ENCODE assay signal across 20 cellular contexts in the genomic region with DNA sequence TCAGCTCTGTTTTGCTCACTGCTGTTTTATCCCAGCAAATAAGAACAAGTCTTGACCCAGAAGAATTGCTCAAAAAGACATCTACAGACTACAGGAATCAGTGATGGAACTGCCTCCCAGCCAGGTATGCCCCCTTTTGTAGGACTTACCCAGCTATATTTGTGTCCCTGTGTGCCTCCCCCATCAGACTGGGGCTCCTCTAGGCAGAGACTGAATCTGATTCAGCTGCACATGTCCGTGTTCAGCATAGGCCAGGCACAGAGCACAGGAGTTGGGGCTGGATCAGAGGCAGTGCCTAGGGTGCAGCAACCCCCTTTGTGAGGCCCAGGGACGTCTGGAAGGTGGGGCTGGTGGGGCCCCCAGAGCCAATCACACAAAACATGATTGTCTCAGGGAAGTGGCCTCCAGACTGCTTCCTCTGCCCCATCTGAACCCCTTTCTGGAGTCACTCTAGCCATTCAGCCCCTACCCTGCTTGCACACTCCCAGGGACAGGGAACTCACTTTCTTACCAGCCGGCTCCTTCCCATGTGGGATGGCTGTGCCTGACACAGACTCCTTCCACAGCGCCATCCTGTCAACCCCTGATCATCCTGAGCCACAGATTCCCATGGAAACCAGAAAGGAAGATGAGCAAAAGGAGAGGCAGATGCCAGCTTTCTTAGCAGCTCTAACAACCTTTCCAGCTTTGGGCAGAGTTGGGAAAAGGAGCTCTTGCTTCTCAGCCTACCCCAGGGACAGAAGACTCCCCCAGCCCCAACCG. TPM values are rescaled to one million over a fixed set of nuclear protein-coding genes. Genes with fewer than 3 reads are reported as not detected.
A peak's percentile ranks its signal among the peaks of the same experiment; 100 is the strongest.
DNase-seq lines count a peak whose midpoint lies in the region; ATAC-seq, FAIRE-seq and TF ChIP-seq lines count a peak whose summit lies in the region.
"Had no signal": no experiment of that assay in that cellular context is flagged by ENCODE, and none has a peak within 500 bp of the region (broad histone marks: within the 10 kb centered on the region; RNA-seq: fewer than 3 reads in every experiment).

No MANE protein-coding gene starts in this region.

- TF ChIP-seq CTCF in HepG2 (CRISPR knock-in tag; IDR thresholded peaks at IDR 0.05) (no peak), right lobe of liver (IDR thresholded peaks at IDR 0.05) (no peak), glutamatergic neuron (IDR thresholded peaks at IDR 0.05; ENCODE audit: partially characterized antibody, unreplicated experiment) (no peak), PC-3 (conservative IDR thresholded peaks at IDR 0.05; ENCODE audit: low read depth, low read length) (no peak)

- peak overlapping the region; percentile 35 for H3K4me3 Mint-ChIP-seq in glutamatergic neuron (ENCODE audit: unreplicated experiment)
- H3K4me3 Mint-ChIP-seq: CD14-positive monocyte; CD4-positive, alpha-beta memory T cell; HFFc6 had no signal

- TF ChIP-seq POLR2A in HepG2 (IDR thresholded peaks at IDR 0.05; ENCODE audit: insufficient read depth in 1 of 2, low read depth in 2 of 2, low read length in 2 of 2) (no peak), right lobe of liver (IDR thresholded peaks at IDR 0.05) (no peak)

- H3K4me1 ChIP-seq in HepG2 (ENCODE audit: insufficient read depth, low read length) (no peaks in the 10 kb centered on the region), right lobe of liver (no peaks in the 10 kb centered on the region), neuronal stem cell (ENCODE audit: control insufficient read depth in 2 of 2, insufficient read depth in 1 of 2, low read depth in 1 of 2, low read length in 2 of 2) (peaks cover 14 to 15% of the 10 kb centered on the region in 2 donors), PC-3 (ENCODE audit: insufficient read depth, low read length) (no peaks in the 10 kb centered on the region)

- no peaks in the 10 kb centered on the region for H3K36me3 Mint-ChIP-seq in glutamatergic neuron (ENCODE audit: unreplicated experiment)
- H3K36me3 Mint-ChIP-seq: CD14-positive monocyte; CD4-positive, alpha-beta memory T cell had no signal

- H3K9me3 ChIP-seq in HepG2 (ENCODE audit: low read length) (no peaks in the 10 kb centered on the region), right lobe of liver (no peaks in the 10 kb centered on the region), neuronal stem cell (replicated peaks in 1 of 2; ENCODE audit: control insufficient read depth in 2 of 2, insufficient read depth in 1 of 2, low read depth in 1 of 2, low read length in 2 of 2) (no peaks in the 10 kb centered on the region), PC-3 (ENCODE audit: low read length) (no peaks in the 10 kb centered on the region)
- H3K9me3 ChIP-seq: BLaER1 had no signal

- H4K20me1 ChIP-seq in HepG2 (ENCODE audit: insufficient read depth, low read length) (no peaks in the 10 kb centered on the region), PC-3 (ENCODE audit: low read length) (no peaks in the 10 kb centered on the region)
- H4K20me1 ChIP-seq: BLaER1 had no signal

- H3K4me3 ChIP-seq in HepG2 (replicated peaks in 1 of 3; ENCODE audit: insufficient read depth in 1 of 3, low read depth in 2 of 3, low read length in 3 of 3) = no peak overlapping the region
- H3K4me3 ChIP-seq in right lobe of liver = no peak overlapping the region
- H3K4me3 ChIP-seq in neuronal stem cell (ENCODE audit: low read length in 2 of 2) = no peak overlapping the region
- no peak overlapping the region for H3K4me3 ChIP-seq in PC-3 (ENCODE audit: low read length)
- H3K4me3 ChIP-seq: BLaER1 had no signal

- POLR2A ChIA-PET in HepG2 (lab: Yijun Ruan, JAX) = no interaction called here
- POLR2A ChIA-PET in PC-3 (lab: Charles Lee; ENCODE audit: unreplicated experiment) = no interaction called here

- no peak for TF ChIP-seq EP300 in HepG2 (IDR thresholded peaks at IDR 0.05; ENCODE audit: low read depth in 2 of 2, low read length in 2 of 2)
- no peak for TF ChIP-seq EP300 in HepG2 (CRISPR knock-in tag; IDR thresholded peaks at IDR 0.05; ENCODE audit: borderline replicate concordance)

- H3K79me2 ChIP-seq in HepG2 (ENCODE audit: insufficient read depth, low read length) = no peaks in the 10 kb centered on the region
- no peaks in the 10 kb centered on the region for H3K79me2 ChIP-seq in PC-3 (ENCODE audit: low read length)

- no peaks in the 10 kb centered on the region for H3K79me1 ChIP-seq in neuronal stem cell (ENCODE audit: low read depth, low read length)

- H3K27ac Mint-ChIP-seq in glutamatergic neuron (ENCODE audit: unreplicated experiment) = peak overlapping the region; percentile 52
- H3K27ac Mint-ChIP-seq: CD14-positive monocyte, HFFc6 had no signal

- no peak overlapping the region for H2BK12ac ChIP-seq in neuronal stem cell (ENCODE audit: low read length)

- peak overlapping the region; percentile 76 for H4K91ac ChIP-seq in neuronal stem cell (ENCODE audit: low read depth, low read length, poor library complexity)

- no peak overlapping the region for H3K18ac ChIP-seq in neuronal stem cell (ENCODE audit: low read length)

- intact Hi-C loops in HepG2 (cut with micrococcal nuclease; ENCODE audit: unreplicated experiment) (no loop called here), right lobe of liver (cut with DNase I) (loop anchor here in 1 of 2 donors (5.0 kb wide), 1 partner anchor 52 kb away; no protein-coding TSS in a partner anchor), PC-3 (cut with micrococcal nuclease) (no loop called here)

- DNase-seq in HepG2 (ENCODE audit: low spot score) (no peak), right lobe of liver (no peak), glutamatergic neuron (no peak), neuronal stem cell (ENCODE audit: low spot score) (no peak), RCC 7860 (ENCODE audit: low spot score) (no peak), PC-3 (no peak)
- DNase-seq: 8988T; CD4-positive, alpha-beta memory T cell; DMS153; DMS79; GDM1; GOT3; H7; HFFc6 had no signal

- no peak for ATAC-seq in HepG2
- no peak for ATAC-seq in right lobe of liver
- ATAC-seq in GM18519 (IDR thresholded peaks at IDR 0.05; ENCODE audit: low FRiP score, unreplicated experiment) = no peak
- no peak for ATAC-seq in PC-3
- ATAC-seq: HCT116 had no signal

- H3K36me3 ChIP-seq in HepG2 (replicated peaks in 1 of 2; ENCODE audit: control insufficient read depth in 1 of 2, insufficient read depth in 2 of 2, low read length in 2 of 2) = no peaks in the 10 kb centered on the region
- H3K36me3 ChIP-seq in right lobe of liver = no peaks in the 10 kb centered on the region
- no peaks in the 10 kb centered on the region for H3K36me3 ChIP-seq in neuronal stem cell (replicated peaks in 1 of 2; ENCODE audit: control insufficient read depth in 2 of 2, insufficient read depth in 2 of 2, low read length in 2 of 2)
- H3K36me3 ChIP-seq in PC-3 (ENCODE audit: low read depth, low read length) = no peaks in the 10 kb centered on the region
- H3K36me3 ChIP-seq: BLaER1 had no signal

- no peak overlapping the region for H3K4ac ChIP-seq in neuronal stem cell (ENCODE audit: low read length)

- peak overlapping the region; percentile 73 for H2BK15ac ChIP-seq in neuronal stem cell (ENCODE audit: low read length)

- peaks cover 30% of the 10 kb centered on the region for H3K4me1 Mint-ChIP-seq in glutamatergic neuron (ENCODE audit: low read depth, unreplicated experiment)
- H3K4me1 Mint-ChIP-seq: CD4-positive, alpha-beta memory T cell had no signal

- no peaks in the 10 kb centered on the region for H3K9me2 ChIP-seq in PC-3 (replicated peaks; ENCODE audit: low read length)

- WGBS in HepG2 (ENCODE audit: low lambda C conversion rate) = 5% methylated on average over 2 of the region's 5 CpGs
- WGBS in right lobe of liver (ENCODE audit: insufficient coverage, low coverage, low lambda C conversion rate, missing lambda C conversion rate) = 75% methylated on average over 5 of the region's 5 CpGs
- WGBS in neuronal stem cell (ENCODE audit: extremely low coverage in 2 of 2, insufficient read length in 2 of 2, insufficient replicate concordance in 1 of 2), 2 donors = no CpG with 5 or more reads among the region's 5 CpGs

- H2AFZ ChIP-seq in HepG2 (ENCODE audit: low read length) (no peak overlapping the region), neuronal stem cell (ENCODE audit: low read length) (no peak overlapping the region), PC-3 (ENCODE audit: low read length) (no peak overlapping the region)

- CTCF ChIA-PET in HepG2 (lab: Yijun Ruan, JAX; ENCODE audit: low intra/inter-chr PET ratio, low total read pairs) (no interaction called here), PC-3 (lab: Charles Lee) (no interaction called here)

- H3K27ac ChIP-seq in HepG2 (ENCODE audit: extremely low read length, insufficient read depth, low read length) (no peak overlapping the region), right lobe of liver (no peak overlapping the region), neuronal stem cell (replicated peaks; ENCODE audit: low read length) (no peak overlapping the region), PC-3 (ENCODE audit: low read length) (no peak overlapping the region)
- H3K27ac ChIP-seq: BLaER1 had no signal

- TF ChIP-seq RAD21 in HepG2 (CRISPR knock-in tag; IDR thresholded peaks at IDR 0.05) = no peak

- H3K27me3 ChIP-seq in HepG2 (ENCODE audit: control insufficient read depth in 1 of 2, insufficient read depth in 2 of 2, low read length in 2 of 2) = peaks cover 2 to 18% of the 10 kb centered on the region in 2 experiments; a peak in 4 of 5 replicates
- no peaks in the 10 kb centered on the region for H3K27me3 ChIP-seq in right lobe of liver
- H3K27me3 ChIP-seq in neuronal stem cell (ENCODE audit: control insufficient read depth in 3 of 3, insufficient read depth in 3 of 3, low read depth in 1 of 3, low read length in 3 of 3) = no peaks in the 10 kb centered on the region
- H3K27me3 ChIP-seq in PC-3 (ENCODE audit: low read length) = no peaks in the 10 kb centered on the region
- H3K27me3 ChIP-seq: BLaER1 had no signal

- H3K9me3 Mint-ChIP-seq in glutamatergic neuron (ENCODE audit: unreplicated experiment) = peaks cover 5% of the 10 kb centered on the region
- H3K9me3 Mint-ChIP-seq: CD14-positive monocyte; CD4-positive, alpha-beta memory T cell; HFFc6 had no signal

- H2BK5ac ChIP-seq in neuronal stem cell (ENCODE audit: low read length) = no peak overlapping the region

- no peaks in the 10 kb centered on the region for H3F3A ChIP-seq in PC-3 (ENCODE audit: low read length, unreplicated experiment)

- BruUV-seq in HepG2 (replicated peaks; lab: Mats Ljungman, UMichigan) (no TSS peak), PC-3 (replicated peaks; lab: Mats Ljungman, UMichigan) (no TSS peak)

- FAIRE-seq in HepG2 (lab: Jason Lieb, UNC) (no peak), RCC 7860 (lab: Jason Lieb, UNC) (no peak)
- FAIRE-seq: GM12892, GM18507 had no signal

- in situ Hi-C loops in HepG2 (cut with HindIII; ENCODE audit: extremely low pct_ligation_motif_present, low pct_unique_long_range_greater_than_20kb) = loop anchor here (5.0 kb wide), 1 partner anchor 167 kb away; no protein-coding TSS in a partner anchor

- H3K27me3 Mint-ChIP-seq in glutamatergic neuron (ENCODE audit: unreplicated experiment) = peaks cover 6% of the 10 kb centered on the region
- H3K27me3 Mint-ChIP-seq: CD4-positive, alpha-beta memory T cell had no signal

- H3K14ac ChIP-seq in neuronal stem cell (ENCODE audit: low read length) = no peak overlapping the region

- no peak overlapping the region for H4K8ac ChIP-seq in neuronal stem cell (ENCODE audit: low read depth, low read length)

- H2AK5ac ChIP-seq in neuronal stem cell (ENCODE audit: low read depth, low read length) = peak overlapping the region; percentile 8

- no peak overlapping the region for H3K4me2 ChIP-seq in HepG2 (ENCODE audit: low read depth, low read length)
- no peak overlapping the region for H3K4me2 ChIP-seq in neuronal stem cell (ENCODE audit: insufficient read depth, low read length, poor library complexity, severe bottlenecking)
- H3K4me2 ChIP-seq in PC-3 (ENCODE audit: low read length) = no peak overlapping the region
- H3K4me2 ChIP-seq: BLaER1 had no signal

- no peak overlapping the region for H2BK120ac ChIP-seq in neuronal stem cell (ENCODE audit: low read depth, low read length)

- no peak overlapping the region for H3K23ac ChIP-seq in neuronal stem cell (ENCODE audit: low read depth, low read length, poor library complexity)

- H3K9ac ChIP-seq in HepG2 (ENCODE audit: insufficient read depth, low read depth, low read length) (no peak overlapping the region), neuronal stem cell (ENCODE audit: low read depth, low read length, poor library complexity) (no peak overlapping the region), PC-3 (ENCODE audit: low read length) (no peak overlapping the region)
- H3K9ac ChIP-seq: BLaER1 had no signal

RNA-seq across cellular contexts. Expression of gene PDE2A, which starts 24.8 kb away (rescaled TPM):
- total RNA-seq in HepG2 (2016; rRNA removed; fragmentation: Illumina TruSeq; extraction: Trizol) = not detected in 2 replicates
- not detected in 2 replicates for total RNA-seq in HepG2 (2016; cell fraction: cytosol; rRNA removed; fragmentation: Illumina TruSeq; extraction: Trizol; ENCODE audit: low read depth)
- 0.19 TPM in 1 of 2 replicates, not detected in the other for total RNA-seq in HepG2 (2016; cell fraction: insoluble cytoplasmic fraction; rRNA removed; fragmentation: Illumina TruSeq; extraction: Trizol)
- total RNA-seq in HepG2 (2016; cell fraction: membrane; rRNA removed; fragmentation: Illumina TruSeq; extraction: Trizol) = not detected in 2 replicates
- total RNA-seq in HepG2 (2016; cell fraction: nucleus; rRNA removed; fragmentation: Illumina TruSeq; extraction: Trizol) = 0.81 TPM in 1 of 2 replicates, not detected in the other
- polyA plus RNA-seq in HepG2 (2011; rRNA removed) = 2.8 and 3.1 TPM in 2 replicates
- 0.74 and 0.82 TPM in 2 replicates for polyA plus RNA-seq in HepG2 (2011; cell fraction: cytosol; rRNA removed)
- polyA plus RNA-seq in HepG2 (2011; cell fraction: nucleus; rRNA removed) = 12.4 and 12.9 TPM in 2 replicates
- polyA plus RNA-seq in HepG2 (2012) = 1.1 and 1.3 TPM in 2 replicates
- not detected in 2 replicates for polyA plus RNA-seq in HepG2 (2016; cell fraction: cytosol; fragmentation: Illumina TruSeq; extraction: Trizol; ENCODE audit: low read depth)
- not detected in 2 replicates for polyA plus RNA-seq in HepG2 (2016; cell fraction: insoluble cytoplasmic fraction; fragmentation: Illumina TruSeq; extraction: Trizol; ENCODE audit: low read depth)
- not detected in 2 replicates for polyA plus RNA-seq in HepG2 (2016; cell fraction: membrane; fragmentation: Illumina TruSeq; extraction: Trizol; ENCODE audit: low read depth)
- not detected in 2 replicates for polyA plus RNA-seq in HepG2 (2016; cell fraction: nucleus; fragmentation: Illumina TruSeq; extraction: Trizol; ENCODE audit: insufficient read depth, low read depth)
- 1.6 and 410 TPM in 2 replicates for polyA minus RNA-seq in HepG2 (2011; rRNA and poly(A)+ RNA removed; ENCODE audit: low replicate concordance)
- 0.62 and 1.1 TPM in 2 replicates for polyA minus RNA-seq in HepG2 (2011; cell fraction: cytosol; rRNA and poly(A)+ RNA removed)
- polyA minus RNA-seq in HepG2 (2011; cell fraction: nucleus; rRNA and poly(A)+ RNA removed) = 2.2 and 3.6 TPM in 2 replicates
- 10 to 100 TPM; 11.2 to 46.3 (median 22.8) TPM for total RNA-seq in right lobe of liver
- total RNA-seq in glutamatergic neuron (ENCODE audit: unreplicated experiment) = 16.9 TPM
- polyA plus RNA-seq in neuronal stem cell (2013, experiment 1 of 2) = 1.7 TPM
- polyA plus RNA-seq in neuronal stem cell (2013, experiment 2 of 2) = 1.7 TPM
- total RNA-seq in PC-3 (2014; rRNA removed) = 2.6 and 2.7 TPM in 2 replicates
